ENCODE assay signal across 23 cellular contexts in genomic region chr16:80990577-80990976, GRCh38. TPM values are rescaled to one million over a fixed set of nuclear protein-coding genes. Genes with fewer than 3 reads are reported as not detected.
DNase-seq lines count a peak whose midpoint lies in the region; ATAC-seq, FAIRE-seq and TF ChIP-seq lines count a peak whose summit lies in the region.
"Had no signal": no experiment of that assay in that cellular context is flagged by ENCODE, and none has a peak within 500 bp of the region (broad histone marks: within the 10 kb centered on the region; RNA-seq: fewer than 3 reads in every experiment).

No MANE protein-coding gene starts in this region.

- H3K36me3 ChIP-seq in astrocyte (ENCODE audit: insufficient read depth, low read length) (peaks cover 5% of the 10 kb centered on the region), right lobe of liver (no peaks in the 10 kb centered on the region)
- H3K36me3 ChIP-seq: HAP-1 had no signal

- CTCF ChIA-PET in RWPE1 (lab: Yijun Ruan, JAX) = interaction anchor here (0.9 kb wide), 1 partner anchor 14 kb away, joined by 3 read pairs; no protein-coding TSS in a partner anchor

- peaks cover 4% of the 10 kb centered on the region for H4K20me1 ChIP-seq in astrocyte (ENCODE audit: insufficient read depth, low read length)

- POLR2A ChIA-PET in RWPE1 (lab: Yijun Ruan, JAX; ENCODE audit: low non-redundant PET) = no interaction called here

- no peaks in the 10 kb centered on the region for H3K36me3 Mint-ChIP-seq in HFFc6 (ENCODE audit: low read depth)
- peaks cover 2% of the 10 kb centered on the region for H3K36me3 Mint-ChIP-seq in astrocyte (ENCODE audit: low read depth, unreplicated experiment)

- H3K27me3 ChIP-seq in astrocyte (ENCODE audit: insufficient read depth, low read length) (no peaks in the 10 kb centered on the region), right lobe of liver (no peaks in the 10 kb centered on the region)
- H3K27me3 ChIP-seq: BLaER1 treated with 17β-estradiol and CSF1 and Interleukin-3, amounts not matched to agents 10 nM and 100 nM had no signal

- TF ChIP-seq POLR2A in right lobe of liver (IDR thresholded peaks at IDR 0.05) = no peak

- H2AFZ ChIP-seq in astrocyte (ENCODE audit: low read depth, low read length) = no peak overlapping the region
- H2AFZ ChIP-seq: GM23248 had no signal

- ATAC-seq in right lobe of liver = no peak

- H3K27me3 Mint-ChIP-seq in HFFc6 (ENCODE audit: insufficient read depth) (no peaks in the 10 kb centered on the region), astrocyte (ENCODE audit: low read depth, unreplicated experiment) (no peaks in the 10 kb centered on the region)
- H3K27me3 Mint-ChIP-seq: B cell; CD4-positive, CD25-positive, alpha-beta regulatory T cell; CD8-positive, alpha-beta memory T cell had no signal

- no peak for FAIRE-seq in astrocyte (lab: Jason Lieb, UNC)
- FAIRE-seq: G401.6, GM12891, HTR-8/SVneo had no signal

- no peaks in the 10 kb centered on the region for H3K9me3 Mint-ChIP-seq in HFFc6
- H3K9me3 Mint-ChIP-seq in astrocyte (ENCODE audit: unreplicated experiment) = no peaks in the 10 kb centered on the region
- H3K9me3 Mint-ChIP-seq: CD4-positive, CD25-positive, alpha-beta regulatory T cell; CD8-positive, alpha-beta memory T cell had no signal

- 39% methylated on average over 3 of the region's 3 CpGs for WGBS in right lobe of liver (ENCODE audit: insufficient coverage, low coverage, low lambda C conversion rate, missing lambda C conversion rate)

- H3K4me3 Mint-ChIP-seq in HFFc6 (no peak overlapping the region), astrocyte (ENCODE audit: unreplicated experiment) (no peak overlapping the region)
- H3K4me3 Mint-ChIP-seq: B cell; CD8-positive, alpha-beta memory T cell had no signal

- H3K4me1 Mint-ChIP-seq in HFFc6 (ENCODE audit: low read depth) (peaks cover 72% of the 10 kb centered on the region), astrocyte (ENCODE audit: low read depth, unreplicated experiment) (peaks cover 42% of the 10 kb centered on the region)

- H3K9ac ChIP-seq in astrocyte (ENCODE audit: low read length) = no peak overlapping the region
- H3K9ac ChIP-seq: BLaER1 treated with 17β-estradiol and CSF1 and Interleukin-3, amounts not matched to agents 10 nM and 100 nM; GM23248 had no signal

- H3K4me1 ChIP-seq in astrocyte (ENCODE audit: insufficient read depth, low read length) (peaks cover 26% of the 10 kb centered on the region), right lobe of liver (peaks cover 0 to 69% (median 21%) of the 10 kb centered on the region in 4 donors)
- H3K4me1 ChIP-seq: HAP-1 had no signal

- H3K4me3 ChIP-seq in astrocyte (ENCODE audit: insufficient read depth, low read depth, low read length) (no peak overlapping the region), right lobe of liver (no peak overlapping the region)
- H3K4me3 ChIP-seq: BLaER1 treated with 17β-estradiol and CSF1 and Interleukin-3, amounts not matched to agents 10 nM and 100 nM; GM23248; HAP-1 had no signal

- intact Hi-C loops in right lobe of liver (cut with DNase I) = no loop called here

- no peak overlapping the region for H3K4me2 ChIP-seq in astrocyte (ENCODE audit: low read length)
- H3K4me2 ChIP-seq: BLaER1 treated with 17β-estradiol and CSF1 and Interleukin-3, amounts not matched to agents 10 nM and 100 nM had no signal

- H3K27ac Mint-ChIP-seq in HFFc6 (peak overlapping the region; percentile 29; the same call in 1 of the 2 replicates), astrocyte (ENCODE audit: unreplicated experiment) (peak overlapping the region; percentile 26)
- H3K27ac Mint-ChIP-seq: B cell had no signal

- no peaks in the 10 kb centered on the region for H3K9me3 ChIP-seq in astrocyte (ENCODE audit: insufficient read depth, low read depth, low read length)
- no peaks in the 10 kb centered on the region for H3K9me3 ChIP-seq in right lobe of liver
- H3K9me3 ChIP-seq: BLaER1 treated with 17β-estradiol and CSF1 and Interleukin-3, amounts not matched to agents 10 nM and 100 nM; HAP-1 had no signal

- DNase-seq in HFFc6 (no peak), astrocyte (ENCODE audit: low read depth) (no peak), right lobe of liver (no peak), RWPE1 (ENCODE audit: low spot score) (no peak), HuH-7.5 (ENCODE audit: low spot score) (no peak), NCI-H1417 (lab: John Stamatoyannopoulos, UW) (no peak)
- DNase-seq: 8988T; CD4-positive, CD25-positive, alpha-beta regulatory T cell; CD8-positive, alpha-beta memory T cell; COR-L47; DMS 273 treated with DMSO at 0.1 percent for 48 hours; DMS53; DND-41; EL; GM23248 had no signal

- peaks cover 85% of the 10 kb centered on the region for H3K79me2 ChIP-seq in astrocyte (ENCODE audit: insufficient read depth, low read length)

- TF ChIP-seq CTCF in 22Rv1 (IDR thresholded peaks at IDR 0.05) (no peak), HFFc6 (IDR thresholded peaks at IDR 0.05) (no peak), astrocyte (IDR thresholded peaks at IDR 0.05; ENCODE audit: insufficient read depth, low read depth, low read length) (no peak), right lobe of liver (IDR thresholded peaks at IDR 0.05) (no peak), RWPE1 (conservative IDR thresholded peaks at IDR 0.05; ENCODE audit: low read depth) (no peak)

- H3K27ac ChIP-seq in 22Rv1 (peak overlapping the region; percentile 68), astrocyte (ENCODE audit: low read depth, low read length) (no peak overlapping the region), right lobe of liver (peak overlapping the region; percentile 14 to 91 (median 76)), RWPE1 (no peak overlapping the region)
- H3K27ac ChIP-seq: BLaER1 treated with 17β-estradiol and CSF1 and Interleukin-3, amounts not matched to agents 10 nM and 100 nM; GM23248; HL-60 had no signal

RNA-seq across cellular contexts. Expression of gene CMC2, which starts 16.1 kb away (rescaled TPM):
- total RNA-seq in HFFc6 (2021; fragmentation: NEBNext Ultra II Directional; extraction: Animal tissue kit (Norgen Biotek cat#: 25700)) = 10 to 100 TPM; 64.7 to 82.7 (median 74.8) TPM
- 52.8 and 54.2 TPM in 2 replicates for total RNA-seq in astrocyte
- 10 to 100 TPM; 23.5 to 58.3 (median 42.1) TPM for total RNA-seq in right lobe of liver

RNA-seq across cellular contexts. Expression of gene CENPN, which starts 16.4 kb away (rescaled TPM):
- 10 to 100 TPM; 32.3 to 52.3 (median 50.8) TPM for total RNA-seq in HFFc6 (2021; fragmentation: NEBNext Ultra II Directional; extraction: Animal tissue kit (Norgen Biotek cat#: 25700))
- total RNA-seq in astrocyte = 12.6 and 16.4 TPM in 2 replicates
- 10 to 100 TPM in 1 of 6 experiments, 1 to 10 TPM in 5; 6.6 to 11.4 (median 7.9) TPM for total RNA-seq in right lobe of liver

RNA-seq across cellular contexts. Expression of gene ATMIN, which starts 45.1 kb away (rescaled TPM):
- 10 to 100 TPM; 24.3 to 35.6 (median 29.7) TPM for total RNA-seq in HFFc6 (2021; fragmentation: NEBNext Ultra II Directional; extraction: Animal tissue kit (Norgen Biotek cat#: 25700))
- total RNA-seq in astrocyte = 32.6 and 40.0 TPM in 2 replicates
- total RNA-seq in right lobe of liver = 10 to 100 TPM; 12.8 to 15.5 (median 14.6) TPM

Comparison
In these comparisons a context has a peak if more than half of its experiments do, and no peak if none do; other contexts are left out.
1. H3K27ac ChIP-seq: peak in 22Rv1 (single experiment) and right lobe of liver (3 of 3); none in astrocyte (single experiment) and RWPE1 (single experiment).